In the genomic region with DNA sequence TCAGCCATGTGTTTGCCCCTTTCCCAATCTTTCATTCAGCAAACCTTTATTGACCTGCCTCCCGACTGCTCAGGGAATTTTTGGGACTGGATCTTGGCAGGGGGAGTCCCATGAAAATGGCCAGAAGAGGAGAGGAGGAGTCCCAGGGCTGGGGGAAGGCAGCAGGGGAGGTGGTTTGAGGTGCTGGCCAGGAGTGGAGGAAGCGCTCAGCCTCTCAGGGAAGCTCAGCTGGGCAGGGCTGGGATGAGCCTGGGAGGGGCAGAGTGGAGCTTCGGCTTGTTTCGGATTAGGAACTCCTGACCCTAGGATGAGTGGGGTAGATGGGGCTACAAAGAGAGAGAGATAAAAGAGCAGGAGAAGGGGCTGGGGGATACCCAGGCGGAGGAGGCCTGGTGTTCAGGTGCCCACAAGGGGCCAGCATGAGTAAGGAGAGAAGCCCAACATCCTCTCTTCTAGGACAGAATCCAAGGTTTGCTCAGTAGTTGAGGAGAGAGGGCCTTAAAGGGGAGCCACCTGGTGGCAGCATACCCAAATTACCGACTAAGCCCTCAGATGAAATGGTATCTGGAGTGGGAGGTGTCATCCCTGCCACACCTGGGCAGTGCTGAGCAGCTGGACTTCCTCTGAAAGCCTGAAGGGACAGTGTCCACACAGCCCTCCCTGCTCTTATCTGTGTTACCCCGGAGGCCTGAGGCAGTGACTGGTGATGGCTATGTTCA, we compare ENCODE assay signal across 1 cellular context.
TF ChIP-seq lines count a peak whose summit lies in the region.

No MANE protein-coding gene starts in this region.

TF ChIP-seq in GM23338, 12 proteins besides CTCF, POLR2A, EP300 and RAD21:
- TF ChIP-seq, protein P1, sequence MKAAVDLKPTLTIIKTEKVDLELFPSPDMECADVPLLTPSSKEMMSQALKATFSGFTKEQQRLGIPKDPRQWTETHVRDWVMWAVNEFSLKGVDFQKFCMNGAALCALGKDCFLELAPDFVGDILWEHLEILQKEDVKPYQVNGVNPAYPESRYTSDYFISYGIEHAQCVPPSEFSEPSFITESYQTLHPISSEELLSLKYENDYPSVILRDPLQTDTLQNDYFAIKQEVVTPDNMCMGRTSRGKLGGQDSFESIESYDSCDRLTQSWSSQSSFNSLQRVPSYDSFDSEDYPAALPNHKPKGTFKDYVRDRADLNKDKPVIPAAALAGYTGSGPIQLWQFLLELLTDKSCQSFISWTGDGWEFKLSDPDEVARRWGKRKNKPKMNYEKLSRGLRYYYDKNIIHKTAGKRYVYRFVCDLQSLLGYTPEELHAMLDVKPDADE (IDR thresholded peaks at IDR 0.05) = no peak
- no peak for TF ChIP-seq NANOG (IDR thresholded peaks at IDR 0.05; ENCODE audit: borderline replicate concordance)
- no peak for TF ChIP-seq POLR2AphosphoS5 (IDR thresholded peaks at IDR 0.05; ENCODE audit: low read depth)
- 0 out of 2 replicates have a peak, but pooled peaks have one; percentile 13 for TF ChIP-seq ZNF462 (CRISPR knock-in tag; IDR thresholded peaks at IDR 0.05)
- peak; percentile 26 for TF ChIP-seq EZH2 (IDR thresholded peaks at IDR 0.05; ENCODE audit: low read depth, unreplicated experiment)
- no peak for TF ChIP-seq JUNB (IDR thresholded peaks at IDR 0.05; ENCODE audit: unreplicated experiment)
- TF ChIP-seq EZH2phosphoT487 (IDR thresholded peaks at IDR 0.05; ENCODE audit: unreplicated experiment) = no peak
- no peak for TF ChIP-seq ZNF114 (CRISPR knock-in tag; IDR thresholded peaks at IDR 0.05)
- TF ChIP-seq CREB1 (CRISPR knock-in tag; IDR thresholded peaks at IDR 0.05; ENCODE audit: low read depth) = no peak
- no peak for TF ChIP-seq REST (IDR thresholded peaks at IDR 0.05; ENCODE audit: unreplicated experiment)
- no peak for TF ChIP-seq STAT1 (IDR thresholded peaks at IDR 0.05; ENCODE audit: unreplicated experiment)
